8 cellular contexts compared by ENCODE assay signal in genomic region chr11:926341-926916, GRCh38.
A peak's percentile ranks its signal among the peaks of the same experiment; 100 is the strongest.
DNase-seq lines count a peak whose midpoint lies in the region; ATAC-seq, FAIRE-seq and TF ChIP-seq lines count a peak whose summit lies in the region.

No MANE protein-coding gene starts in this region.

- no peak for FAIRE-seq in D721Med (lab: Jason Lieb, UNC)

- ATAC-seq in GM19324 (IDR thresholded peaks at IDR 0.05; ENCODE audit: low FRiP score, unreplicated experiment), result no peak

- no peaks in the 10 kb centered on the region for H3K27me3 ChIP-seq in iPS-15b (ENCODE audit: control insufficient read depth, insufficient read depth, low read length)

- H3K36me3 ChIP-seq in KOPT-K1 (ENCODE audit: insufficient read depth, low read length), result no peaks in the 10 kb centered on the region
- no peaks in the 10 kb centered on the region for H3K36me3 ChIP-seq in iPS-15b (ENCODE audit: control insufficient read depth, insufficient read depth, low read length)

- TF ChIP-seq CTCF in D721Med (IDR thresholded peaks at IDR 0.05; ENCODE audit: insufficient read depth, missing control alignments), result no peak

- H3K9ac ChIP-seq in iPS-15b (ENCODE audit: low read depth, low read length), result peak overlapping the region; percentile 48

- DNase-seq in D721Med (ENCODE audit: insufficient read length, low spot score) (peak; percentile 47), astrocyte of the hippocampus (ENCODE audit: low read depth, low spot score) (peak; percentile 70), skeletal muscle cell (ENCODE audit: low read depth) (no peak), SKM-1 treated with dmso at 0.1 percent for 144 hours (lab: John Stamatoyannopoulos, UW; ENCODE audit: unreplicated experiment) (no peak), DMS79 treated with DMSO at 0.1 percent for 48 hours (lab: John Stamatoyannopoulos, UW) (no peak)

- no peaks in the 10 kb centered on the region for H3K9me3 ChIP-seq in KOPT-K1 (ENCODE audit: insufficient read depth, low read length, poor library complexity, severe bottlenecking)
- H3K9me3 ChIP-seq in iPS-15b (ENCODE audit: control insufficient read depth, insufficient read depth, low read length), result no peaks in the 10 kb centered on the region

- peaks cover 8% of the 10 kb centered on the region for H3K4me1 ChIP-seq in iPS-15b (ENCODE audit: control insufficient read depth, insufficient read depth, low read length)

- peak overlapping the region; percentile 64 for H3K4me3 ChIP-seq in iPS-15b (ENCODE audit: low read depth, low read length)
- H3K4me3 ChIP-seq in skeletal muscle cell (ENCODE audit: low read depth, low read length), result peak overlapping the region; percentile 83

- peak overlapping the region; percentile 68 for H3K27ac ChIP-seq in KOPT-K1 (ENCODE audit: low read depth, low read length, poor library complexity, severe bottlenecking)

Comparison
In these comparisons a context has a peak if more than half of its experiments do, and no peak if none do; other contexts are left out.
1. DNase-seq: peak in D721Med (single experiment) and astrocyte of the hippocampus (single experiment); none in skeletal muscle cell (single experiment), SKM-1 treated with dmso at 0.1 percent for 144 hours (single experiment) and DMS79 treated with DMSO at 0.1 percent for 48 hours (single experiment).